ENCODE assay signal across 15 cellular contexts in genomic region chr10:507355-507699, GRCh38.
A peak's percentile ranks its signal among the peaks of the same experiment; 100 is the strongest.
DNase-seq lines count a peak whose midpoint lies in the region; ATAC-seq, FAIRE-seq and TF ChIP-seq lines count a peak whose summit lies in the region.
"Had no signal": no experiment of that assay in that cellular context is flagged by ENCODE, and none has a peak within 500 bp of the region (broad histone marks: within the 10 kb centered on the region; RNA-seq: fewer than 3 reads in every experiment).

No MANE protein-coding gene starts in this region.

- no peak overlapping the region for H3K4ac ChIP-seq in H1 (replicated peaks; ENCODE audit: insufficient read length, low read depth, low read length)

- H3K4me3 ChIP-seq in H1 (ENCODE audit: extremely low read depth in 1 of 4, insufficient read depth in 2 of 4, low read depth in 3 of 4, low read length in 4 of 4), result no peak overlapping the region
- H3K4me3 ChIP-seq in gastroesophageal sphincter, result no peak overlapping the region
- H3K4me3 ChIP-seq: BLaER1, HAP-1 had no signal

- peaks cover 36 to 56% of the 10 kb centered on the region in 2 experiments for H4K20me1 ChIP-seq in H1 (replicated peaks in 1 of 2; ENCODE audit: control insufficient read depth in 1 of 2, insufficient read depth in 2 of 2, low read length in 2 of 2)

- no peak for TF ChIP-seq POLR2A in H1 (IDR thresholded peaks at IDR 0.05; ENCODE audit: control extremely low read depth in 1 of 2, low read depth in 2 of 2, low read length in 2 of 2)
- no peak for TF ChIP-seq POLR2A in gastroesophageal sphincter (IDR thresholded peaks at IDR 0.05)

- no peak overlapping the region for H3K23ac ChIP-seq in H1 (ENCODE audit: insufficient read length)

- TF ChIP-seq CTCF in H1 (IDR thresholded peaks at IDR 0.05; ENCODE audit: control extremely low read depth in 1 of 3, insufficient read depth in 1 of 3, low read depth in 1 of 3, low read length in 3 of 3) (no peak), gastroesophageal sphincter (IDR thresholded peaks at IDR 0.05) (no peak)

- H3K36me3 ChIP-seq in H1 (ENCODE audit: control insufficient read depth in 2 of 4, insufficient read depth in 4 of 4, low read length in 3 of 4) (no peaks in the 10 kb centered on the region), gastroesophageal sphincter (peaks cover 0 to 17% of the 10 kb centered on the region in 2 donors)
- H3K36me3 ChIP-seq: HAP-1 had no signal

- no peak overlapping the region for H4K91ac ChIP-seq in H1 (replicated peaks; ENCODE audit: insufficient read length, low read length)

- H2BK15ac ChIP-seq in H1 (ENCODE audit: low read length), result no peak overlapping the region

- peaks cover 35 to 82% (median 72%) of the 10 kb centered on the region in 4 experiments for H3K27me3 ChIP-seq in H1 (replicated peaks in 1 of 4; ENCODE audit: control insufficient read depth in 3 of 4, extremely low read depth in 1 of 4, insufficient read depth in 3 of 4, low read length in 3 of 4)
- H3K27me3 ChIP-seq in gastroesophageal sphincter, result no peaks in the 10 kb centered on the region

- no peak for TF ChIP-seq EP300 in H1 (IDR thresholded peaks at IDR 0.05; ENCODE audit: borderline replicate concordance in 1 of 2, low read depth in 2 of 2, low read length in 2 of 2)
- TF ChIP-seq EP300 in gastroesophageal sphincter (IDR thresholded peaks at IDR 0.05), result no peak

- no peak overlapping the region for H2BK20ac ChIP-seq in H1 (ENCODE audit: low read length)

- FAIRE-seq in H1 (lab: Jason Lieb, UNC), result no peak
- FAIRE-seq: HepG2 had no signal

- no peak overlapping the region for H3K18ac ChIP-seq in H1 (ENCODE audit: extremely low read depth, low read length)

- H3K4me1 ChIP-seq in H1 (replicated peaks in 1 of 4; ENCODE audit: control insufficient read depth in 3 of 4, insufficient read depth in 4 of 4, low read length in 3 of 4), result no peaks in the 10 kb centered on the region; a peak in 1 of 7 replicates
- H3K4me1 ChIP-seq in gastroesophageal sphincter, result peaks cover 0 to 68% (median 21%) of the 10 kb centered on the region in 3 donors

- no peaks in the 10 kb centered on the region for H3K23me2 ChIP-seq in H1 (ENCODE audit: low read depth, low read length)

- H3K79me1 ChIP-seq in H1 (ENCODE audit: low read depth, low read length), result peaks cover 3% of the 10 kb centered on the region; the same call in 1 of the 2 replicates

- no peaks in the 10 kb centered on the region; a peak in 1 of 4 replicates for H3K79me2 ChIP-seq in H1 (ENCODE audit: control insufficient read depth in 1 of 2, insufficient read depth in 2 of 2, low read length in 2 of 2)

- 0 out of 4 replicates have a peak, but pooled peaks of 1 of the 2 experiments have one; percentile 1 for TF ChIP-seq RAD21 in H1 (IDR thresholded peaks at IDR 0.05 in 1 of 2, conservative IDR thresholded peaks at IDR 0.05 in 1 of 2; ENCODE audit: low read depth in 2 of 2, low read length in 2 of 2)

- no peak for ATAC-seq in left ventricle myocardium superior
- ATAC-seq in gastroesophageal sphincter, result no peak
- ATAC-seq: HepG2 had no signal

- no peak overlapping the region for H2AFZ ChIP-seq in H1 (ENCODE audit: low read length)

- H2AK5ac ChIP-seq in H1 (ENCODE audit: low read depth, low read length), result no peak overlapping the region

- no peak overlapping the region for H3K9ac ChIP-seq in H1 (replicated peaks in 1 of 4; ENCODE audit: extremely low read depth in 1 of 4, low read depth in 3 of 4, low read length in 3 of 4)
- H3K9ac ChIP-seq: BLaER1 had no signal

- H3K27ac ChIP-seq in H1 (ENCODE audit: low read depth, low read length), result no peak overlapping the region
- H3K27ac ChIP-seq in gastroesophageal sphincter, result no peak overlapping the region
- H3K27ac ChIP-seq: 22Rv1, BLaER1 had no signal

- WGBS in H1 (ENCODE audit: extremely low coverage in 1 of 2, insufficient coverage in 1 of 2, insufficient read length in 1 of 2, insufficient replicate concordance in 2 of 2, low coverage in 1 of 2, low lambda C conversion rate in 2 of 2, missing lambda C conversion rate in 1 of 2), 2 experiments, result 88% methylated on average over 16 of the region's 16 CpGs; no CpG with 5 or more reads in 1 of the 2 experiments
- 96 to 97% methylated on average over 4 to 9 of the region's 16 CpGs for WGBS in gastroesophageal sphincter (ENCODE audit: low coverage in 1 of 2), 2 donors

- intact Hi-C loops in cardiac septum (cut with DNase I) (no loop called here), left ventricle myocardium superior (cut with micrococcal nuclease) (no loop called here), posterior vena cava (cut with DNase I) (loop anchor here in 1 of 2 donors (5.0 to 10.0 kb wide), 2 partner anchors 177 to 495 kb away; partner anchors contain the start of gene DIP2C)

- H2BK120ac ChIP-seq in H1 (replicated peaks; ENCODE audit: low read depth, low read length), result no peak overlapping the region

- no peak overlapping the region for H3K14ac ChIP-seq in H1 (ENCODE audit: insufficient read length)

- H3K9me3 ChIP-seq in H1 (ENCODE audit: insufficient read depth in 2 of 2, low read depth in 1 of 2, low read length in 1 of 2) (peaks cover 0 to 4% of the 10 kb centered on the region in 2 experiments; a peak in 1 of 4 replicates), gastroesophageal sphincter (no peaks in the 10 kb centered on the region)
- H3K9me3 ChIP-seq: BLaER1, HAP-1 had no signal

- POLR2A ChIA-PET in H1 (lab: Charles Lee; ENCODE audit: partially characterized antibody), result no interaction called here

- H4K5ac ChIP-seq in H1 (ENCODE audit: insufficient read length, low read depth, low read length), result no peak overlapping the region

- H4K8ac ChIP-seq in H1 (ENCODE audit: extremely low read depth, insufficient read depth, low read length), result no peak overlapping the region

- no peak overlapping the region for H2BK5ac ChIP-seq in H1 (ENCODE audit: low read depth, low read length)

- no peak overlapping the region for H3K56ac ChIP-seq in H1 (replicated peaks; ENCODE audit: insufficient read length, low read depth, low read length)

- no peak overlapping the region for H2BK12ac ChIP-seq in H1 (ENCODE audit: low read depth, low read length)

- CTCF ChIA-PET in H1 (lab: Charles Lee; ENCODE audit: partially characterized antibody), result interaction anchor here (0.7 to 1.5 kb wide), 8 partner anchors 9 to 1084 kb away, joined by 3 to 6 read pairs (median 4); no protein-coding TSS in a partner anchor

- no peak overlapping the region for H3K4me2 ChIP-seq in H1 (ENCODE audit: insufficient read depth in 1 of 2, low read depth in 2 of 2, low read length in 2 of 2)

- DNase-seq in cardiac septum (ENCODE audit: low spot score) (peak; percentile 62), left ventricle myocardium superior (no peak), H1 (ENCODE audit: low read depth in 1 of 2, low spot score in 2 of 2) (no peak), posterior vena cava (ENCODE audit: low spot score) (peak; percentile 60), iPS-NIHi7 (ENCODE audit: extremely low spot score) (no peak), hippocampal formation (lab: John Stamatoyannopoulos, UW) (no peak)
- no peak for DNase-seq in activated CD4-positive, alpha-beta T cell treated with anti-CD3 and anti-CD28 coated beads for 4 hours
- DNase-seq: CD4-positive, alpha-beta memory T cell; DMS79 treated with DMSO at 0.1 percent for 48 hours; GF-D8 had no signal

TF ChIP-seq in H1, 55 proteins besides CTCF, POLR2A, EP300 and RAD21:
- no peak for TF ChIP-seq KDM5A (IDR thresholded peaks at IDR 0.05; ENCODE audit: low read length)
- peak; percentile 20 for TF ChIP-seq RNF2 (IDR thresholded peaks at IDR 0.05; ENCODE audit: borderline replicate concordance, low read depth, low read length, missing control alignments, poor library complexity, severe bottlenecking)
- TF ChIP-seq RXRA (IDR thresholded peaks at IDR 0.05; ENCODE audit: insufficient read depth, low read depth, low read length), result 0 out of 2 replicates have a peak, but pooled peaks have one; percentile 30

Comparison
In these comparisons a context has a peak if more than half of its experiments do, and no peak if none do; other contexts are left out.
1. DNase-seq: peak in cardiac septum (single experiment) and posterior vena cava (single experiment); none in left ventricle myocardium superior (single experiment), H1 (0 of 2), iPS-NIHi7 (single experiment), hippocampal formation (0 of 2) and activated CD4-positive, alpha-beta T cell treated with anti-CD3 and anti-CD28 coated beads for 4 hours (0 of 2).